Comparison of ENCODE assay signal across 1 cellular context in genomic region chr16:28211758-28212531, GRCh38.
TF ChIP-seq lines count a peak whose summit lies in the region.

TSS of gene XPO6 (minus strand) at chr16:28211965. CDS start at chr16:28211368, 597 bp downstream.

TF ChIP-seq in HepG2, 621 proteins besides CTCF, POLR2A, EP300 and RAD21 (continued from another document and continues in another):
- TF ChIP-seq ZBTB4 (CRISPR knock-in tag; IDR thresholded peaks at IDR 0.05; ENCODE audit: borderline replicate concordance): peak; percentile 90; the same call in 1 of the 2 replicates
- peak; percentile 89 for TF ChIP-seq ZNF556 (CRISPR knock-in tag; IDR thresholded peaks at IDR 0.05; ENCODE audit: borderline replicate concordance)
- TF ChIP-seq GTF3A (CRISPR knock-in tag; conservative IDR thresholded peaks at IDR 0.05): peak; percentile 92
- TF ChIP-seq CBX1 (IDR thresholded peaks at IDR 0.05; ENCODE audit: low read depth): peak; percentile 91
- TF ChIP-seq SMARCE1 (IDR thresholded peaks at IDR 0.05; ENCODE audit: borderline replicate concordance): no peak
- TF ChIP-seq ZNF546 (CRISPR knock-in tag; conservative IDR thresholded peaks at IDR 0.05): peak; percentile 61; the same call in 1 of the 2 replicates
- peak; percentile 99 for TF ChIP-seq IRF1 (CRISPR knock-in tag; IDR thresholded peaks at IDR 0.05; ENCODE audit: low read depth)
- no peak for TF ChIP-seq ZFYVE20 (CRISPR knock-in tag; IDR thresholded peaks at IDR 0.05; ENCODE audit: borderline replicate concordance, low read depth)
- no peak for TF ChIP-seq JUNB (CRISPR knock-in tag; IDR thresholded peaks at IDR 0.05; ENCODE audit: borderline replicate concordance)
- TF ChIP-seq ELF4 (CRISPR knock-in tag; IDR thresholded peaks at IDR 0.05; ENCODE audit: borderline replicate concordance): no peak
- TF ChIP-seq SP5 (CRISPR knock-in tag; IDR thresholded peaks at IDR 0.05; ENCODE audit: borderline replicate concordance, low read depth): peak; percentile 90
- peak; percentile 32; the same call in 1 of the 2 replicates for TF ChIP-seq ZNF276 (CRISPR knock-in tag; IDR thresholded peaks at IDR 0.05; ENCODE audit: low read depth)
- no peak for TF ChIP-seq ZBTB20 (CRISPR knock-in tag; IDR thresholded peaks at IDR 0.05; ENCODE audit: borderline replicate concordance, low read depth)
- peak; percentile 80; the same call in 1 of the 2 replicates for TF ChIP-seq ZNF296 (CRISPR knock-in tag; conservative IDR thresholded peaks at IDR 0.05)
- TF ChIP-seq GLMP (CRISPR knock-in tag; IDR thresholded peaks at IDR 0.05; ENCODE audit: borderline replicate concordance): no peak
- peak; percentile 96 for TF ChIP-seq MAZ (IDR thresholded peaks at IDR 0.05; ENCODE audit: borderline replicate concordance, low read depth, low read length)
- peak; percentile 89 for TF ChIP-seq MAZ (CRISPR knock-in tag; IDR thresholded peaks at IDR 0.05; ENCODE audit: low read depth)
- TF ChIP-seq NFIB (CRISPR knock-in tag; IDR thresholded peaks at IDR 0.05; ENCODE audit: borderline replicate concordance): no peak
- TF ChIP-seq RFXAP (CRISPR knock-in tag; IDR thresholded peaks at IDR 0.05; ENCODE audit: borderline replicate concordance): peak; percentile 88
- peak; percentile 68; the same call in 1 of the 2 replicates for TF ChIP-seq ZNF232 (CRISPR knock-in tag; IDR thresholded peaks at IDR 0.05; ENCODE audit: borderline replicate concordance)
- 0 out of 2 replicates have a peak, but pooled peaks have one; percentile 6 for TF ChIP-seq ZBTB43 (CRISPR knock-in tag; conservative IDR thresholded peaks at IDR 0.05)
- peak; percentile 89 for TF ChIP-seq ZC3H13 (CRISPR knock-in tag; IDR thresholded peaks at IDR 0.05)
- no peak; the same call in 1 of the 2 replicates for TF ChIP-seq TBP (CRISPR knock-in tag; IDR thresholded peaks at IDR 0.05)
- peak; percentile 59 for TF ChIP-seq TEAD3 (CRISPR knock-in tag; optimal IDR thresholded peaks at IDR 0.05; ENCODE audit: borderline replicate concordance)
- TF ChIP-seq GMEB1 (CRISPR knock-in tag; IDR thresholded peaks at IDR 0.05; ENCODE audit: borderline replicate concordance): peak; percentile 96
- TF ChIP-seq XBP1 (CRISPR knock-in tag; IDR thresholded peaks at IDR 0.05): no peak
- no peak for TF ChIP-seq ZNF326 (CRISPR knock-in tag; IDR thresholded peaks at IDR 0.05; ENCODE audit: borderline replicate concordance)
- TF ChIP-seq PHF5A (CRISPR knock-in tag; IDR thresholded peaks at IDR 0.05; ENCODE audit: low read depth, unreplicated experiment): peak; percentile 94
- peak; percentile 27 for TF ChIP-seq HNRNPK (IDR thresholded peaks at IDR 0.05; ENCODE audit: low read depth, low read length, poor library complexity, severe bottlenecking)
- TF ChIP-seq TOE1 (CRISPR knock-in tag; IDR thresholded peaks at IDR 0.05): no peak; the same call in 1 of the 2 replicates
- no peak for TF ChIP-seq ZNF549 (CRISPR knock-in tag; IDR thresholded peaks at IDR 0.05)
- no peak for TF ChIP-seq RNF219 (CRISPR knock-in tag; IDR thresholded peaks at IDR 0.05)
- TF ChIP-seq ZFP41 (CRISPR knock-in tag; IDR thresholded peaks at IDR 0.05; ENCODE audit: borderline replicate concordance): 0 out of 2 replicates have a peak, but pooled peaks have one; percentile 81
- TF ChIP-seq THAP9 (CRISPR knock-in tag; IDR thresholded peaks at IDR 0.05; ENCODE audit: borderline replicate concordance): peak; percentile 59; the same call in 1 of the 2 replicates
- peak; percentile 68 for TF ChIP-seq ZBTB33 (CRISPR knock-in tag; IDR thresholded peaks at IDR 0.05)
- TF ChIP-seq ATM (IDR thresholded peaks at IDR 0.05; ENCODE audit: borderline replicate concordance): no peak
- peak; percentile 93 for TF ChIP-seq ZNF761 (CRISPR knock-in tag; conservative IDR thresholded peaks at IDR 0.05)
- no peak for TF ChIP-seq FIP1L1 (IDR thresholded peaks at IDR 0.05; ENCODE audit: borderline replicate concordance, insufficient read depth, low read depth, low read length)
- TF ChIP-seq HMG20A (CRISPR knock-in tag; IDR thresholded peaks at IDR 0.05; ENCODE audit: borderline replicate concordance): 0 out of 2 replicates have a peak, but pooled peaks have one; percentile 39
- TF ChIP-seq PAX8 (CRISPR knock-in tag; IDR thresholded peaks at IDR 0.05; ENCODE audit: borderline replicate concordance): peak; percentile 65; the same call in 1 of the 2 replicates
- TF ChIP-seq ZFAT (CRISPR knock-in tag; conservative IDR thresholded peaks at IDR 0.05): no peak
- peak; percentile 44; the same call in 1 of the 2 replicates for TF ChIP-seq ZNF225 (CRISPR knock-in tag; IDR thresholded peaks at IDR 0.05)
- TF ChIP-seq ZNF10 (CRISPR knock-in tag; IDR thresholded peaks at IDR 0.05; ENCODE audit: borderline replicate concordance, low read depth): no peak
- peak; percentile 100 for TF ChIP-seq YY1 (IDR thresholded peaks at IDR 0.05; ENCODE audit: insufficient read depth, insufficient replicate concordance, low read depth, low read length)
- no peak for TF ChIP-seq SMAD1 (CRISPR knock-in tag; IDR thresholded peaks at IDR 0.05; ENCODE audit: borderline replicate concordance, low read depth)
- peak; percentile 52 for TF ChIP-seq RXRB (CRISPR knock-in tag; IDR thresholded peaks at IDR 0.05; ENCODE audit: borderline replicate concordance)
- peak; percentile 78 for TF ChIP-seq ZNF350 (CRISPR knock-in tag; IDR thresholded peaks at IDR 0.05; ENCODE audit: borderline replicate concordance, low read depth)
- peak; percentile 80 for TF ChIP-seq HDAC2 (CRISPR knock-in tag; IDR thresholded peaks at IDR 0.05)
